In genomic region chr17:58236394-58236793, GRCh38 we compare ENCODE assay signal across 19 cellular contexts. TPM values are rescaled to one million over a fixed set of nuclear protein-coding genes. Genes with fewer than 3 reads are reported as not detected.
DNase-seq lines count a peak whose midpoint lies in the region; ATAC-seq, FAIRE-seq and TF ChIP-seq lines count a peak whose summit lies in the region.
"Had no signal": no experiment of that assay in that cellular context is flagged by ENCODE, and none has a peak within 500 bp of the region (broad histone marks: within the 10 kb centered on the region; RNA-seq: fewer than 3 reads in every experiment).

No MANE protein-coding gene starts in this region.

- TF ChIP-seq CTCF in HEK293 (tag by site-specific recombination; IDR thresholded peaks at IDR 0.05) (no peak), K562 (IDR thresholded peaks at IDR 0.05 in 2 of 3, conservative IDR thresholded peaks at IDR 0.05 in 1 of 3; ENCODE audit: insufficient read depth in 2 of 3, low read depth in 1 of 3, low read length in 3 of 3) (no peak), esophagus muscularis mucosa (IDR thresholded peaks at IDR 0.05) (no peak), vagina (IDR thresholded peaks at IDR 0.05) (no peak), dorsolateral prefrontal cortex (IDR thresholded peaks at IDR 0.05 in 54 of 56, conservative IDR thresholded peaks at IDR 0.05 in 2 of 56; ENCODE audit: low read depth in 1 of 56, partially characterized antibody in 56 of 56) (no peak)

- ATAC-seq in K562 (no peak), GM21619 (IDR thresholded peaks at IDR 0.05; ENCODE audit: unreplicated experiment) (no peak)
- ATAC-seq: CD8-positive, alpha-beta T cell; GM12878 had no signal

- no TSS peak for BruUV-seq in K562 (replicated peaks; lab: Mats Ljungman, UMichigan)

- no peak for DNase-seq in K562 (ENCODE audit: extremely low read depth in 1 of 4, low spot score in 3 of 4)
- peak; percentile 31 for DNase-seq in esophagus muscularis mucosa (ENCODE audit: extremely low spot score)
- DNase-seq in vagina (ENCODE audit: extremely low spot score in 2 of 2) = peak; percentile 25 to 84
- no peak for DNase-seq in dorsolateral prefrontal cortex
- no peak for DNase-seq in NCI-H1105 (lab: John Stamatoyannopoulos, UW)
- DNase-seq: 8988T; Calu3; CD8-positive, alpha-beta T cell; DMS79 treated with DMSO at 0.1 percent for 48 hours; GF-D8; HCEC 1CT; HFFc6 had no signal

- H3K9me1 ChIP-seq in K562 (ENCODE audit: control insufficient read depth, insufficient read depth, low read length) = no peaks in the 10 kb centered on the region

- 6% methylated on average over 2 of the region's 2 CpGs for WGBS in K562 (ENCODE audit: insufficient coverage, low coverage, missing lambda C conversion rate)
- 60% methylated on average over 2 of the region's 2 CpGs for WGBS in esophagus muscularis mucosa

- POLR2A ChIA-PET in HEK293 (lab: Yijun Ruan, JAX) = no interaction called here
- POLR2A ChIA-PET in K562 (lab: Yijun Ruan, JAX) = interaction anchor here (0.6 to 1.7 kb wide), 7 partner anchors 8 to 674 kb away, joined by 3 to 6 read pairs (median 3); no protein-coding TSS in a partner anchor

- intact Hi-C loops in K562 (cut with micrococcal nuclease) (no loop called here), esophagus muscularis mucosa (cut with DNase I) (no loop called here), vagina (cut with DNase I) (no loop called here), dorsolateral prefrontal cortex (cut with DNase I) (no loop called here)

- TF ChIP-seq EP300 in K562 (IDR thresholded peaks at IDR 0.05; ENCODE audit: low read length) (no peak), esophagus muscularis mucosa (IDR thresholded peaks at IDR 0.05) (no peak)

- CTCF ChIA-PET in HEK293 (lab: Yijun Ruan, JAX) = interaction anchor here (0.6 to 4.4 kb wide), 7 partner anchors 12 to 114 kb away, joined by 3 to 32 read pairs (median 4); partner anchors contain the start of gene MKS1
- CTCF ChIA-PET in K562 (lab: Yijun Ruan, JAX; ENCODE audit: low intra/inter-chr PET ratio) = no interaction called here

- H3K4me2 ChIP-seq in K562 (ENCODE audit: insufficient read depth, low read length) = no peak overlapping the region
- H3K4me2 ChIP-seq: BLaER1 had no signal

- no peak overlapping the region for H2AFZ ChIP-seq in K562 (ENCODE audit: low read depth, low read length)

- H3K27ac ChIP-seq in HEK293 (ENCODE audit: extremely low read depth, low read depth, low read length) (no peak overlapping the region), K562 (ENCODE audit: extremely low read depth, low read depth, low read length) (no peak overlapping the region), esophagus muscularis mucosa (replicated peaks in 1 of 4) (no peak overlapping the region), vagina (no peak overlapping the region), dorsolateral prefrontal cortex (no peak overlapping the region)
- H3K27ac ChIP-seq: BLaER1 had no signal

- H3K4me3 ChIP-seq in HEK293 (ENCODE audit: low read depth, low read length) (no peak overlapping the region), K562 (no peak overlapping the region), esophagus muscularis mucosa (no peak overlapping the region), vagina (no peak overlapping the region), dorsolateral prefrontal cortex (no peak overlapping the region)
- H3K4me3 ChIP-seq: BLaER1, GM12878 had no signal

- no peaks in the 10 kb centered on the region; the same call in 1 of the 2 replicates for H3K4me1 ChIP-seq in HEK293 (ENCODE audit: control insufficient read depth, insufficient read depth, low read length)
- H3K4me1 ChIP-seq in K562 (replicated peaks in 1 of 2; ENCODE audit: control insufficient read depth in 2 of 2, insufficient read depth in 2 of 2, low read length in 2 of 2) = peaks cover 0 to 14% of the 10 kb centered on the region in 2 experiments; a peak in 3 of 5 replicates
- no peaks in the 10 kb centered on the region for H3K4me1 ChIP-seq in esophagus muscularis mucosa
- H3K4me1 ChIP-seq in vagina = no peaks in the 10 kb centered on the region

- TF ChIP-seq RAD21 in K562 (CRISPR knock-in tag; conservative IDR thresholded peaks at IDR 0.05 in 1 of 2, IDR thresholded peaks at IDR 0.05 in 1 of 2) = no peak

- peaks cover 5 to 17% of the 10 kb centered on the region in 2 experiments; a peak in 4 of 5 replicates for H3K27me3 ChIP-seq in K562 (ENCODE audit: control insufficient read depth in 2 of 2, insufficient read depth in 2 of 2, low read length in 2 of 2)
- H3K27me3 ChIP-seq in esophagus muscularis mucosa = peaks cover 0 to 52% (median 3%) of the 10 kb centered on the region in 4 donors
- no peaks in the 10 kb centered on the region for H3K27me3 ChIP-seq in vagina
- H3K27me3 ChIP-seq in dorsolateral prefrontal cortex = peaks cover 0 to 14% (median 0%) of the 10 kb centered on the region in 45 donors
- H3K27me3 ChIP-seq: BLaER1 had no signal

- no peaks in the 10 kb centered on the region for H4K20me1 ChIP-seq in K562 (replicated peaks; ENCODE audit: control insufficient read depth, insufficient read depth, low read length)
- H4K20me1 ChIP-seq: BLaER1 had no signal

- H3K36me3 ChIP-seq in HEK293 (ENCODE audit: control insufficient read depth in 2 of 2, insufficient read depth in 1 of 2, low read length in 2 of 2) = no peaks in the 10 kb centered on the region
- no peaks in the 10 kb centered on the region for H3K36me3 ChIP-seq in K562 (ENCODE audit: control insufficient read depth, insufficient read depth, low read length)
- H3K36me3 ChIP-seq in esophagus muscularis mucosa = no peaks in the 10 kb centered on the region
- no peaks in the 10 kb centered on the region for H3K36me3 ChIP-seq in vagina
- H3K36me3 ChIP-seq: BLaER1 had no signal

- H3K9me3 ChIP-seq in HEK293 (ENCODE audit: control insufficient read depth, insufficient read depth, low read depth, low read length) (no peaks in the 10 kb centered on the region), K562 (replicated peaks; ENCODE audit: control insufficient read depth, insufficient read depth, low read depth, low read length) (no peaks in the 10 kb centered on the region), esophagus muscularis mucosa (no peaks in the 10 kb centered on the region), vagina (no peaks in the 10 kb centered on the region)
- H3K9me3 ChIP-seq: BLaER1 had no signal

- H3K9ac ChIP-seq in K562 (ENCODE audit: insufficient read depth in 1 of 2, low read depth in 2 of 2, low read length in 2 of 2) = no peak overlapping the region
- H3K9ac ChIP-seq: BLaER1 had no signal

- FAIRE-seq in K562 (lab: Jason Lieb, UNC) = no peak
- FAIRE-seq: GM12878, H54 had no signal

- no peak for TF ChIP-seq POLR2A in K562 (conservative IDR thresholded peaks at IDR 0.05)
- no peak for TF ChIP-seq POLR2A in esophagus muscularis mucosa (IDR thresholded peaks at IDR 0.05; ENCODE audit: low read depth)
- TF ChIP-seq POLR2A in vagina (IDR thresholded peaks at IDR 0.05) = no peak

- no peaks in the 10 kb centered on the region for H3K79me2 ChIP-seq in K562 (ENCODE audit: control insufficient read depth, insufficient read depth, low read length)

- in situ Hi-C loops in K562 (cut with MboI) = no loop called here

RNA-seq across cellular contexts. Expression of gene LPO, which starts 2.0 kb away (rescaled TPM):
- not detected in 2 replicates for total RNA-seq in K562 (2011; cell fraction: chromatin; rRNA removed; ENCODE audit: low replicate concordance)
- not detected in 2 replicates for total RNA-seq in K562 (2011; cell fraction: nucleolus; rRNA removed)
- total RNA-seq in K562 (2011; cell fraction: nucleoplasm; rRNA removed) = not detected in 2 replicates
- total RNA-seq in K562 (2014; rRNA removed) (not detected in 2 replicates), K562 (2014; rRNA removed; fragmentation: Illumina TruSeq; extraction: Trizol) (not detected in 2 replicates), K562 (2015; rRNA removed; fragmentation: Illumina TruSeq; extraction: Trizol) (not detected in 2 replicates), K562 (2021) (0.11 TPM in 1 of 2 replicates, not detected in the other), esophagus muscularis mucosa (not detected), vagina (not detected), dorsolateral prefrontal cortex (1 to 10 TPM in 8 of 120 experiments, under 1 TPM in 65, not detected in 47; 0.14 to 2.1 (median 0.46) TPM)
- polyA plus RNA-seq in K562 (2011; rRNA removed) (not detected in 2 replicates), K562 (2014; fragmentation: Illumina TruSeq; extraction: Trizol) (not detected in 2 replicates), K562 (2014; fragmentation: Nextera tagmentation; extraction: Ambion mirVana) (not detected), K562 (2014; rRNA removed) (0.07 TPM in 1 of 2 replicates, not detected in the other)
- 0.03 and 0.04 TPM in 2 replicates for polyA plus RNA-seq in K562 (2011; cell fraction: cytosol; rRNA removed)
- not detected in 2 replicates for polyA plus RNA-seq in K562 (2011; cell fraction: nucleus; rRNA removed)
- polyA plus RNA-seq in K562 (2012) = 1.1 TPM in 1 of 2 replicates, not detected in the other
- 0.57 TPM in 1 of 2 replicates, not detected in the other for polyA minus RNA-seq in K562 (2011; rRNA and poly(A)+ RNA removed)
- polyA minus RNA-seq in K562 (2011; cell fraction: cytosol; rRNA and poly(A)+ RNA removed) = not detected in 2 replicates
- not detected in 2 replicates for polyA minus RNA-seq in K562 (2011; cell fraction: nucleus; rRNA and poly(A)+ RNA removed)
- total RNA-seq: Calu3; CD8-positive, alpha-beta T cell; GM12878; HFFc6 had no signal
- polyA plus RNA-seq: AG04450 had no signal

RNA-seq across cellular contexts. Expression of gene MKS1, which starts 17.3 kb away (rescaled TPM):
- 68.2 and 109 TPM in 2 replicates for total RNA-seq in K562 (2011; cell fraction: chromatin; rRNA removed; ENCODE audit: low replicate concordance)
- 49.3 and 61.5 TPM in 2 replicates for total RNA-seq in K562 (2011; cell fraction: nucleolus; rRNA removed)
- 63.9 and 64.8 TPM in 2 replicates for total RNA-seq in K562 (2011; cell fraction: nucleoplasm; rRNA removed)
- total RNA-seq in K562 (2014; rRNA removed) (21.1 and 25.7 TPM in 2 replicates), K562 (2014; rRNA removed; fragmentation: Illumina TruSeq; extraction: Trizol) (18.0 and 18.8 TPM in 2 replicates), K562 (2015; rRNA removed; fragmentation: Illumina TruSeq; extraction: Trizol) (20.3 and 21.7 TPM in 2 replicates), K562 (2021) (27.0 and 27.5 TPM in 2 replicates), esophagus muscularis mucosa (10 to 100 TPM in 1 of 4 donors, 1 to 10 TPM in 3; 6.2 to 12.5 (median 6.9) TPM), vagina (13.0 TPM), dorsolateral prefrontal cortex (10 to 100 TPM; 16.0 to 48.1 (median 25.0) TPM)
- polyA plus RNA-seq in K562 (2011; rRNA removed) (27.1 and 40.0 TPM in 2 replicates), K562 (2014; fragmentation: Illumina TruSeq; extraction: Trizol) (27.8 and 31.0 TPM in 2 replicates), K562 (2014; fragmentation: Nextera tagmentation; extraction: Ambion mirVana) (10 to 100 TPM; 16.3 to 27.8 TPM), K562 (2014; rRNA removed) (23.5 and 25.9 TPM in 2 replicates)
- 21.3 and 26.4 TPM in 2 replicates for polyA plus RNA-seq in K562 (2011; cell fraction: cytosol; rRNA removed)
- 137 and 165 TPM in 2 replicates for polyA plus RNA-seq in K562 (2011; cell fraction: nucleus; rRNA removed)
- polyA plus RNA-seq in K562 (2012) = 27.9 and 31.8 TPM in 2 replicates
- 20.7 and 21.6 TPM in 2 replicates for polyA minus RNA-seq in K562 (2011; rRNA and poly(A)+ RNA removed)
- 11.4 and 13.6 TPM in 2 replicates for polyA minus RNA-seq in K562 (2011; cell fraction: cytosol; rRNA and poly(A)+ RNA removed)
- 27.5 and 39.7 TPM in 2 replicates for polyA minus RNA-seq in K562 (2011; cell fraction: nucleus; rRNA and poly(A)+ RNA removed)

RNA-seq across cellular contexts. Expression of gene EPX, which starts 43.9 kb away (rescaled TPM):
- total RNA-seq in K562 (2011; cell fraction: chromatin; rRNA removed; ENCODE audit: low replicate concordance) = not detected in 2 replicates
- not detected in 2 replicates for total RNA-seq in K562 (2011; cell fraction: nucleolus; rRNA removed)
- not detected in 2 replicates for total RNA-seq in K562 (2011; cell fraction: nucleoplasm; rRNA removed)
- total RNA-seq in K562 (2014; rRNA removed) = 0.08 TPM in 1 of 2 replicates, not detected in the other
- not detected in 2 replicates for total RNA-seq in K562 (2014; rRNA removed; fragmentation: Illumina TruSeq; extraction: Trizol)
- total RNA-seq in K562 (2015; rRNA removed; fragmentation: Illumina TruSeq; extraction: Trizol) = 0.33 and 0.45 TPM in 2 replicates
- total RNA-seq in K562 (2021) = 0.20 and 0.22 TPM in 2 replicates
- polyA plus RNA-seq in K562 (2011; rRNA removed) = not detected in 2 replicates
- polyA plus RNA-seq in K562 (2011; cell fraction: cytosol; rRNA removed) = not detected in 2 replicates
- 0.04 TPM in 1 of 2 replicates, not detected in the other for polyA plus RNA-seq in K562 (2011; cell fraction: nucleus; rRNA removed)
- polyA plus RNA-seq in K562 (2012) = 1.7 and 2.5 TPM in 2 replicates
- 0.21 and 0.30 TPM in 2 replicates for polyA plus RNA-seq in K562 (2014; fragmentation: Illumina TruSeq; extraction: Trizol)
- under 1 TPM; 0.07 to 0.11 TPM for polyA plus RNA-seq in K562 (2014; fragmentation: Nextera tagmentation; extraction: Ambion mirVana)
- polyA plus RNA-seq in K562 (2014; rRNA removed) = 0.17 and 0.22 TPM in 2 replicates
- polyA minus RNA-seq in K562 (2011; rRNA and poly(A)+ RNA removed) = not detected in 2 replicates
- not detected in 2 replicates for polyA minus RNA-seq in K562 (2011; cell fraction: cytosol; rRNA and poly(A)+ RNA removed)
- polyA minus RNA-seq in K562 (2011; cell fraction: nucleus; rRNA and poly(A)+ RNA removed) = not detected in 2 replicates
- total RNA-seq in esophagus muscularis mucosa = not detected
- total RNA-seq in vagina = not detected
- total RNA-seq in dorsolateral prefrontal cortex = not detected
- total RNA-seq: A673; Calu3; CD8-positive, alpha-beta T cell; GM12878; HFFc6 had no signal
- polyA plus RNA-seq: AG04450 had no signal

RNA-seq across cellular contexts. Expression of gene MPO, which starts 44.3 kb away (rescaled TPM):
- 0.12 and 0.14 TPM in 2 replicates for total RNA-seq in K562 (2011; cell fraction: chromatin; rRNA removed; ENCODE audit: low replicate concordance)
- total RNA-seq in K562 (2011; cell fraction: nucleolus; rRNA removed) = 0.17 TPM in 1 of 2 replicates, not detected in the other
- total RNA-seq in K562 (2011; cell fraction: nucleoplasm; rRNA removed) = not detected in 2 replicates
- total RNA-seq in K562 (2014; rRNA removed) (not detected in 2 replicates), K562 (2014; rRNA removed; fragmentation: Illumina TruSeq; extraction: Trizol) (not detected in 2 replicates), K562 (2015; rRNA removed; fragmentation: Illumina TruSeq; extraction: Trizol) (not detected in 2 replicates), K562 (2021) (0.47 TPM in 1 of 2 replicates, not detected in the other), esophagus muscularis mucosa (under 1 TPM in 2 of 4 donors, not detected in 2; 0.23 to 0.66 TPM), vagina (not detected), dorsolateral prefrontal cortex (1 to 10 TPM in 85 of 120 experiments, under 1 TPM in 35; 0.24 to 8.7 (median 1.6) TPM)
- polyA plus RNA-seq in K562 (2011; rRNA removed) (0.15 and 0.39 TPM in 2 replicates), K562 (2014; fragmentation: Illumina TruSeq; extraction: Trizol) (0.06 TPM in 1 of 2 replicates, not detected in the other), K562 (2014; fragmentation: Nextera tagmentation; extraction: Ambion mirVana) (under 1 TPM in 1 of 2 experiments, not detected in 1; 0.04 TPM), K562 (2014; rRNA removed) (0.03 TPM in 1 of 2 replicates, not detected in the other)
- 0.06 and 0.33 TPM in 2 replicates for polyA plus RNA-seq in K562 (2011; cell fraction: cytosol; rRNA removed)
- 0.06 and 0.34 TPM in 2 replicates for polyA plus RNA-seq in K562 (2011; cell fraction: nucleus; rRNA removed)
- 0.03 and 0.08 TPM in 2 replicates for polyA plus RNA-seq in K562 (2012)
- 0.06 and 0.32 TPM in 2 replicates for polyA minus RNA-seq in K562 (2011; rRNA and poly(A)+ RNA removed)
- polyA minus RNA-seq in K562 (2011; cell fraction: cytosol; rRNA and poly(A)+ RNA removed) = not detected in 2 replicates
- polyA minus RNA-seq in K562 (2011; cell fraction: nucleus; rRNA and poly(A)+ RNA removed) = not detected in 2 replicates
- total RNA-seq: A673; Calu3; CD8-positive, alpha-beta T cell; HFFc6 had no signal
- polyA plus RNA-seq: AG04450 had no signal

Comparison
In these comparisons a context has a peak if more than half of its experiments do, and no peak if none do; other contexts are left out.
1. DNase-seq: peak in esophagus muscularis mucosa (single experiment) and vagina (2 of 2); none in K562 (0 of 4), dorsolateral prefrontal cortex (0 of 10) and NCI-H1105 (single experiment).